Comparison of ENCODE assay signal across 18 cellular contexts in the genomic region with DNA sequence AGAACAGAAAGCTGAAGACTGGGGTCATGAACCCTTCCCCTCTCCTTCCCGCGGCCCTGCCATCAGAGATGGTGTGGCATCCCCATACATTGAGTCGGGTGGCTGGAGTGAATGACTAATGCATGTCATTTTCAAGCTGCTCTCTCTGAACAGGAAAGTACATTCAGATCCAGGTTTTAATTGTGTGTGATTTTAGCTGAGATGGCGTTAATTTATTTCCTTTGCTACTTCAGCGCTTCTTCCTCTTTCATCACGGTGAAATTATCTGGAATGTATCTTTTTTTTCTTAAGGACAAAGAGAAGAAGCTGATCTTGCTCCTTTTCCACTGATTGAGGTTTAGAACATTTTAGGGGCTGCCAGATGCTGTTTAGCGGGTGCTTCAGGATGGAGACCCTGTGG. TPM values are rescaled to one million over a fixed set of nuclear protein-coding genes. Genes with fewer than 3 reads are reported as not detected.
DNase-seq lines count a peak whose midpoint lies in the region; ATAC-seq, FAIRE-seq and TF ChIP-seq lines count a peak whose summit lies in the region.
"Had no signal": no experiment of that assay in that cellular context is flagged by ENCODE, and none has a peak within 500 bp of the region (broad histone marks: within the 10 kb centered on the region; RNA-seq: fewer than 3 reads in every experiment).

No MANE protein-coding gene starts in this region.

- H4K8ac ChIP-seq in mesenchymal stem cell (ENCODE audit: low read length) (no peak overlapping the region), neuronal stem cell (ENCODE audit: low read depth, low read length) (no peak overlapping the region)

- no peaks in the 10 kb centered on the region for H3K79me1 ChIP-seq in mesenchymal stem cell (replicated peaks; ENCODE audit: low read length, poor library complexity, severe bottlenecking)
- no peaks in the 10 kb centered on the region for H3K79me1 ChIP-seq in neuronal stem cell (ENCODE audit: low read depth, low read length)

- H3K36me3 ChIP-seq in BLaER1 (no peaks in the 10 kb centered on the region), HEK293 (ENCODE audit: control insufficient read depth in 2 of 2, insufficient read depth in 1 of 2, low read length in 2 of 2) (no peaks in the 10 kb centered on the region), mesenchymal stem cell (ENCODE audit: control insufficient read depth in 1 of 2, insufficient read depth in 2 of 2, low read depth in 1 of 2, low read length in 2 of 2) (no peaks in the 10 kb centered on the region), neuronal stem cell (replicated peaks in 1 of 2; ENCODE audit: control insufficient read depth in 2 of 2, insufficient read depth in 2 of 2, low read length in 2 of 2) (no peaks in the 10 kb centered on the region)
- H3K36me3 ChIP-seq: BE2C had no signal

- H3K9ac ChIP-seq in BLaER1 (no peak overlapping the region), mesenchymal stem cell (ENCODE audit: low read length) (no peak overlapping the region), neuronal stem cell (ENCODE audit: low read depth, low read length, poor library complexity) (no peak overlapping the region)
- H3K9ac ChIP-seq: GM23248 had no signal

- no peaks in the 10 kb centered on the region for H4K20me1 ChIP-seq in BLaER1

- H2BK12ac ChIP-seq in mesenchymal stem cell (ENCODE audit: low read length in 2 of 2) (no peak overlapping the region), neuronal stem cell (ENCODE audit: low read length) (no peak overlapping the region)

- no peak overlapping the region for H2AFZ ChIP-seq in mesenchymal stem cell (ENCODE audit: low read depth, low read length)
- H2AFZ ChIP-seq in neuronal stem cell (ENCODE audit: low read length) = no peak overlapping the region
- H2AFZ ChIP-seq: GM23248 had no signal

- no peak overlapping the region for H2BK5ac ChIP-seq in mesenchymal stem cell (ENCODE audit: low read depth, low read length, poor library complexity, severe bottlenecking)
- H2BK5ac ChIP-seq in neuronal stem cell (ENCODE audit: low read length) = no peak overlapping the region

- H3K27me3 ChIP-seq in BLaER1 (no peaks in the 10 kb centered on the region), mesenchymal stem cell (ENCODE audit: control insufficient read depth in 1 of 2, insufficient read depth in 1 of 2, low read length in 2 of 2) (peaks cover 32 to 76% of the 10 kb centered on the region in 2 experiments), neuronal stem cell (ENCODE audit: control insufficient read depth in 3 of 3, insufficient read depth in 3 of 3, low read depth in 1 of 3, low read length in 3 of 3) (peaks cover 0 to 20% (median 0%) of the 10 kb centered on the region in 3 experiments)
- H3K27me3 ChIP-seq: BE2C had no signal

- H2BK15ac ChIP-seq in mesenchymal stem cell (ENCODE audit: low read depth, poor library complexity, severe bottlenecking) = peak overlapping the region; percentile 12
- no peak overlapping the region for H2BK15ac ChIP-seq in neuronal stem cell (ENCODE audit: low read length)

- H3K4me1 ChIP-seq in BLaER1 (peaks cover 76% of the 10 kb centered on the region), HEK293 (ENCODE audit: control insufficient read depth, insufficient read depth, low read length) (no peaks in the 10 kb centered on the region), mesenchymal stem cell (ENCODE audit: control insufficient read depth, insufficient read depth, low read depth, low read length) (no peaks in the 10 kb centered on the region), neuronal stem cell (ENCODE audit: control insufficient read depth in 2 of 2, insufficient read depth in 1 of 2, low read depth in 1 of 2, low read length in 2 of 2) (peaks cover 0 to 11% of the 10 kb centered on the region in 2 donors)
- H3K4me1 ChIP-seq: BE2C had no signal

- H3K14ac ChIP-seq in mesenchymal stem cell (ENCODE audit: low read length in 2 of 2) (no peak overlapping the region), neuronal stem cell (ENCODE audit: low read length) (no peak overlapping the region)

- H3K9me3 ChIP-seq in BLaER1 (no peaks in the 10 kb centered on the region), HEK293 (ENCODE audit: control insufficient read depth, insufficient read depth, low read depth, low read length) (no peaks in the 10 kb centered on the region), mesenchymal stem cell (ENCODE audit: control insufficient read depth, low read length) (no peaks in the 10 kb centered on the region), neuronal stem cell (replicated peaks in 1 of 2; ENCODE audit: control insufficient read depth in 2 of 2, insufficient read depth in 1 of 2, low read depth in 1 of 2, low read length in 2 of 2) (no peaks in the 10 kb centered on the region)
- H3K9me3 ChIP-seq: BE2C had no signal

- 0 out of 2 replicates have a peak overlapping the region, but pooled peaks have one; percentile 66 for H3K4me2 ChIP-seq in BLaER1
- H3K4me2 ChIP-seq in mesenchymal stem cell (ENCODE audit: low read length, poor library complexity, severe bottlenecking) = no peak overlapping the region
- no peak overlapping the region for H3K4me2 ChIP-seq in neuronal stem cell (ENCODE audit: insufficient read depth, low read length, poor library complexity, severe bottlenecking)

- no peak for ATAC-seq in GM18517 (IDR thresholded peaks at IDR 0.05; ENCODE audit: unreplicated experiment)
- ATAC-seq: GM12878, HCT116 had no signal

- no peak overlapping the region for H3K4me3 ChIP-seq in BLaER1
- no peak overlapping the region for H3K4me3 ChIP-seq in HEK293 (ENCODE audit: low read depth, low read length)
- H3K4me3 ChIP-seq in mesenchymal stem cell (ENCODE audit: insufficient read depth in 1 of 2, low read depth in 1 of 2, low read length in 2 of 2) = no peak overlapping the region
- no peak overlapping the region for H3K4me3 ChIP-seq in neuronal stem cell (ENCODE audit: low read length in 2 of 2)
- H3K4me3 ChIP-seq: GM12878, GM23248 had no signal

- TF ChIP-seq CTCF in HEK293 (tag by site-specific recombination; IDR thresholded peaks at IDR 0.05) (no peak), D721Med (IDR thresholded peaks at IDR 0.05; ENCODE audit: insufficient read depth, missing control alignments) (no peak)

- no peak overlapping the region for H3K27ac ChIP-seq in BLaER1
- no peak overlapping the region for H3K27ac ChIP-seq in HEK293 (ENCODE audit: extremely low read depth, low read depth, low read length)
- no peak overlapping the region for H3K27ac ChIP-seq in mesenchymal stem cell (ENCODE audit: low read length, poor library complexity, severe bottlenecking)
- H3K27ac ChIP-seq in neuronal stem cell (replicated peaks; ENCODE audit: low read length) = no peak overlapping the region
- H3K27ac ChIP-seq: GM23248 had no signal

- H4K91ac ChIP-seq in mesenchymal stem cell (ENCODE audit: low read length) = no peak overlapping the region
- H4K91ac ChIP-seq in neuronal stem cell (ENCODE audit: low read depth, low read length, poor library complexity) = no peak overlapping the region

- H2BK120ac ChIP-seq in mesenchymal stem cell (ENCODE audit: low read depth, low read length) (no peak overlapping the region), neuronal stem cell (ENCODE audit: low read depth, low read length) (no peak overlapping the region)

- POLR2A ChIA-PET in HEK293 (lab: Yijun Ruan, JAX) = no interaction called here

- 94% methylated on average over 7 of the region's 7 CpGs for WGBS in mesenchymal stem cell
- WGBS in neuronal stem cell (ENCODE audit: extremely low coverage in 2 of 2, insufficient read length in 2 of 2, insufficient replicate concordance in 1 of 2), 2 donors = no CpG with 5 or more reads among the region's 7 CpGs

- CTCF ChIA-PET in HEK293 (lab: Yijun Ruan, JAX) = interaction anchor here (1.1 to 3.1 kb wide), 3 partner anchors 70 to 128 kb away, joined by 4 to 9 read pairs (median 9); no protein-coding TSS in a partner anchor

- H3K23ac ChIP-seq in mesenchymal stem cell (ENCODE audit: low read length in 2 of 2) = no peak overlapping the region
- H3K23ac ChIP-seq in neuronal stem cell (ENCODE audit: low read depth, low read length, poor library complexity) = no peak overlapping the region

- H3K4ac ChIP-seq in mesenchymal stem cell (ENCODE audit: low read depth in 1 of 2, low read length in 2 of 2) = no peak overlapping the region
- no peak overlapping the region for H3K4ac ChIP-seq in neuronal stem cell (ENCODE audit: low read length)

- H3K18ac ChIP-seq in mesenchymal stem cell (ENCODE audit: low read depth in 1 of 2, low read length in 2 of 2) = no peak overlapping the region
- peak overlapping the region; percentile 31 for H3K18ac ChIP-seq in neuronal stem cell (ENCODE audit: low read length)

- H2AK5ac ChIP-seq in mesenchymal stem cell (ENCODE audit: low read length, severe bottlenecking) (no peak overlapping the region), neuronal stem cell (ENCODE audit: low read depth, low read length) (no peak overlapping the region)

- DNase-seq in mesenchymal stem cell (no peak), neuronal stem cell (ENCODE audit: low spot score) (no peak), SIG-M5 (lab: John Stamatoyannopoulos, UW) (no peak), D721Med (ENCODE audit: insufficient read length, low spot score) (no peak)
- DNase-seq: ACHN; BE2C; CD4-positive, alpha-beta memory T cell; DMS79 treated with DMSO at 0.1 percent for 48 hours; GF-D8; GM23248; H7 had no signal

- FAIRE-seq in D721Med (lab: Jason Lieb, UNC) = no peak
- FAIRE-seq: GM12878, GM19239 had no signal

TF ChIP-seq in HEK293, 187 proteins besides CTCF, POLR2A, EP300 and RAD21 (continues in another document):
- TF ChIP-seq ZNF664 (tag by site-specific recombination; IDR thresholded peaks at IDR 0.05) = peak; percentile 60; the same call in 1 of the 2 replicates

RNA-seq across cellular contexts. Expression of gene LRRN2, which starts 8.6 kb away (rescaled TPM):
- 11.9 TPM for polyA plus RNA-seq in mesenchymal stem cell (2013, experiment 1 of 2)
- 11.8 TPM for polyA plus RNA-seq in mesenchymal stem cell (2013, experiment 2 of 2)
- polyA plus RNA-seq in neuronal stem cell (2013, experiment 1 of 2) = 7.0 TPM
- 7.3 TPM for polyA plus RNA-seq in neuronal stem cell (2013, experiment 2 of 2)
- polyA plus RNA-seq: CD14-positive monocyte; CD4-positive, alpha-beta memory T cell; GM12878; GM23248 had no signal
